ENCODE assay signal across 10 cellular contexts in the genomic region with DNA sequence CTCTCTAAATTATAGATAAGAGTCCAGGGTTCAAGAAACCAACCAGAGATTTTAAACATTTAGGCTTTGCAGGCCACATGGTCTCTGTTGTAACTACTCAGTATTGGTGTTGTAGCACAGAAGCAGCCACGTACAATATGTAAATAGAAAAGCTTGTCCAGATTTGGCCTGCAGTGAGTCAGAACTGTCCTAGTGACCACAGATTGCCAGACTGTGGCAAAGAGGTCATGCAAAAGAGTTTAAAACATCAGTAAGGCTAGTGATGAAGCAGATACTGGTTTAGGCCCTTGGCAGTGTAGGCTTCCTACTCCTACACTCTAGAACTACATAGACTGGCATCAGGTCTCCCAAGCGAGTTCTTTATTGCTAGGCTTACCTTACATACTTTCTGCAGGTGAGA.
DNase-seq lines count a peak whose midpoint lies in the region; ATAC-seq, FAIRE-seq and TF ChIP-seq lines count a peak whose summit lies in the region.
"Had no signal": no experiment of that assay in that cellular context is flagged by ENCODE, and none has a peak within 500 bp of the region (broad histone marks: within the 10 kb centered on the region; RNA-seq: fewer than 3 reads in every experiment).

No MANE protein-coding gene starts in this region.

- no peak for TF ChIP-seq CTCF in astrocyte of the cerebellum (IDR thresholded peaks at IDR 0.05; ENCODE audit: low read depth, low read length, missing control alignments)
- no peak for TF ChIP-seq CTCF in kidney (IDR thresholded peaks at IDR 0.05; ENCODE audit: borderline replicate concordance, extremely low read depth, insufficient read depth)

- ATAC-seq in GM19468 (IDR thresholded peaks at IDR 0.05; ENCODE audit: extremely low read depth, unreplicated experiment) (peak; percentile 79), HG03097 (IDR thresholded peaks at IDR 0.05; ENCODE audit: low FRiP score, unreplicated experiment) (peak; percentile 88)

- H3K4me3 ChIP-seq in astrocyte of the cerebellum (ENCODE audit: low read depth, low read length) (no peak overlapping the region), kidney (ENCODE audit: low read length in 2 of 2) (no peak overlapping the region)

- no peaks in the 10 kb centered on the region for H3K36me3 ChIP-seq in kidney (ENCODE audit: control insufficient read depth in 1 of 2, insufficient read depth in 2 of 2, low read length in 2 of 2)

- in situ Hi-C loops in astrocyte of the cerebellum (cut with HindIII; ENCODE audit: low sequenced_read_pairs), result no loop called here

- no peaks in the 10 kb centered on the region for H3K4me1 ChIP-seq in kidney (ENCODE audit: control insufficient read depth in 1 of 2, insufficient read depth in 1 of 2, low read depth in 1 of 2, low read length in 2 of 2)

- H3K9ac ChIP-seq in kidney (ENCODE audit: low read length in 2 of 2), result no peak overlapping the region

- no peak for FAIRE-seq in kidney (lab: Jason Lieb, UNC)

- peaks cover 0 to 3% of the 10 kb centered on the region in 2 donors for H3K9me3 ChIP-seq in kidney (ENCODE audit: control insufficient read depth in 1 of 2, low read length in 2 of 2)

- DNase-seq in GM04504 (ENCODE audit: low read depth) (peak; percentile 34), astrocyte of the cerebellum (ENCODE audit: low read depth) (peak; percentile 6), kidney (no peak), NCI-H2171 treated with DMSO at 0.1 percent for 48 hours (lab: John Stamatoyannopoulos, UW) (no peak), NCI-H187 treated with DMSO at 0.1 percent for 48 hours (lab: John Stamatoyannopoulos, UW) (no peak), NAMALWA (ENCODE audit: low spot score) (no peak)
- DNase-seq: activated CD8-positive, alpha-beta memory T cell treated with anti-CD3 and anti-CD28 coated beads for 24 hours; CD4-positive, CD25-positive, alpha-beta regulatory T cell had no signal

- intact Hi-C loops in kidney (cut with DNase I), result no loop called here

- H3K27ac ChIP-seq in kidney (ENCODE audit: low read depth in 2 of 2, low read length in 2 of 2), result no peak overlapping the region

Comparison
In these comparisons a context has a peak if more than half of its experiments do, and no peak if none do; other contexts are left out.
1. DNase-seq: peak in GM04504 (single experiment) and astrocyte of the cerebellum (single experiment); none in kidney (single experiment), NCI-H2171 treated with DMSO at 0.1 percent for 48 hours (single experiment), NCI-H187 treated with DMSO at 0.1 percent for 48 hours (single experiment) and NAMALWA (single experiment).